Comparison of ENCODE assay signal across 19 cellular contexts in genomic region chr11:73715551-73715950, GRCh38. TPM values are rescaled to one million over a fixed set of nuclear protein-coding genes. Genes with fewer than 3 reads are reported as not detected.
DNase-seq lines count a peak whose midpoint lies in the region; ATAC-seq and TF ChIP-seq lines count a peak whose summit lies in the region.
"Had no signal": no experiment of that assay in that cellular context is flagged by ENCODE, and none has a peak within 500 bp of the region (broad histone marks: within the 10 kb centered on the region; RNA-seq: fewer than 3 reads in every experiment).

No MANE protein-coding gene starts in this region.

- peaks cover 59% of the 10 kb centered on the region for H3K36me3 Mint-ChIP-seq in CD4-positive, alpha-beta T cell (ENCODE audit: low read depth)
- H3K36me3 Mint-ChIP-seq in brain (peaks cover 54% of the 10 kb centered on the region), mesothelial cell of epicardium (peaks cover 11% of the 10 kb centered on the region)
- peaks cover 1 to 24% (median 11%) of the 10 kb centered on the region in 5 donors for H3K36me3 Mint-ChIP-seq in naive thymus-derived CD4-positive, alpha-beta T cell

- H3K9me3 ChIP-seq in CD4-positive, alpha-beta T cell (ENCODE audit: control insufficient read depth, low read length), result no peaks in the 10 kb centered on the region
- H3K9me3 ChIP-seq in naive thymus-derived CD4-positive, alpha-beta T cell (ENCODE audit: control insufficient read depth in 2 of 3, low read length in 3 of 3), result no peaks in the 10 kb centered on the region
- H3K9me3 ChIP-seq: SJSA1 had no signal

- H3K9me3 Mint-ChIP-seq in CD4-positive, alpha-beta T cell, result no peaks in the 10 kb centered on the region
- no peaks in the 10 kb centered on the region for H3K9me3 Mint-ChIP-seq in brain
- H3K9me3 Mint-ChIP-seq in mesothelial cell of epicardium, result no peaks in the 10 kb centered on the region
- H3K9me3 Mint-ChIP-seq in naive thymus-derived CD4-positive, alpha-beta T cell, result no peaks in the 10 kb centered on the region
- H3K9me3 Mint-ChIP-seq: CD4-positive, CD25-positive, alpha-beta regulatory T cell had no signal

- CTCF ChIA-PET in CD4-positive, alpha-beta T cell (lab: Charles Lee), result no interaction called here
- CTCF ChIA-PET in naive thymus-derived CD4-positive, alpha-beta T cell (lab: Charles Lee), result interaction anchor here (0.7 kb wide), 1 partner anchor 14 kb away, joined by 3 read pairs; no protein-coding TSS in a partner anchor

- no peaks in the 10 kb centered on the region for H3K27me3 Mint-ChIP-seq in CD4-positive, alpha-beta T cell
- no peaks in the 10 kb centered on the region for H3K27me3 Mint-ChIP-seq in brain
- no peaks in the 10 kb centered on the region for H3K27me3 Mint-ChIP-seq in mesothelial cell of epicardium (ENCODE audit: low read depth)
- no peaks in the 10 kb centered on the region for H3K27me3 Mint-ChIP-seq in naive thymus-derived CD4-positive, alpha-beta T cell
- H3K27me3 Mint-ChIP-seq: CD4-positive, CD25-positive, alpha-beta regulatory T cell had no signal

- H3K4me1 Mint-ChIP-seq in CD4-positive, alpha-beta T cell (ENCODE audit: low read depth), result peaks cover 5% of the 10 kb centered on the region
- H3K4me1 Mint-ChIP-seq in brain (peaks cover 24% of the 10 kb centered on the region), mesothelial cell of epicardium (peaks cover 11% of the 10 kb centered on the region)
- H3K4me1 Mint-ChIP-seq in naive thymus-derived CD4-positive, alpha-beta T cell, result peaks cover 0 to 15% (median 5%) of the 10 kb centered on the region in 7 donors

- no peak overlapping the region for H3K27ac ChIP-seq in CD4-positive, alpha-beta T cell (ENCODE audit: low read depth, low read length)
- no peak overlapping the region for H3K27ac ChIP-seq in naive thymus-derived CD4-positive, alpha-beta T cell (ENCODE audit: low read depth, low read length)
- H3K27ac ChIP-seq: GM23248, PC-9, SJSA1 had no signal

- no peak for ATAC-seq in CD4-positive, alpha-beta T cell (ENCODE audit: poor library complexity)
- no peak for ATAC-seq in naive thymus-derived CD4-positive, alpha-beta T cell

- no peaks in the 10 kb centered on the region for H3K4me1 ChIP-seq in naive thymus-derived CD4-positive, alpha-beta T cell (ENCODE audit: control insufficient read depth in 2 of 2, insufficient read depth in 2 of 2, low read length in 2 of 2)
- H3K4me1 ChIP-seq: SJSA1 had no signal

- DNase-seq in CD4-positive, alpha-beta T cell, result no peak
- DNase-seq in LNCaP clone FGC (ENCODE audit: low read depth) (no peak), mesothelial cell of epicardium (ENCODE audit: low spot score in 2 of 2, unreplicated experiment in 2 of 2) (no peak), NK-92 (lab: John Stamatoyannopoulos, UW; ENCODE audit: unreplicated experiment) (no peak), T-helper 2 cell (no peak), superior temporal gyrus (ENCODE audit: extremely low spot score) (no peak)
- no peak for DNase-seq in naive thymus-derived CD4-positive, alpha-beta T cell
- DNase-seq: ACHN, GM23248, HCEC 1CT, NCI-H1417 treated with DMSO at 0.1 percent for 48 hours, NCI-H1930, NCI-H2171, NCI-H446, NCI-H748 treated with DMSO at 0.1 percent for 48 hours, PC-9 had no signal

- peak overlapping the region; percentile 26; the same call in 1 of the 2 replicates for H3K4me3 ChIP-seq in LNCaP clone FGC (ENCODE audit: low read depth, low read length)
- H3K4me3 ChIP-seq in naive thymus-derived CD4-positive, alpha-beta T cell (ENCODE audit: low read length), result no peak overlapping the region
- H3K4me3 ChIP-seq: GM23248, PC-9, SJSA1 had no signal

- no peaks in the 10 kb centered on the region for H3K27me3 ChIP-seq in CD4-positive, alpha-beta T cell (ENCODE audit: control insufficient read depth, insufficient read depth, low read length)
- H3K27me3 ChIP-seq in naive thymus-derived CD4-positive, alpha-beta T cell (ENCODE audit: control insufficient read depth in 2 of 2, insufficient read depth in 2 of 2, low read length in 2 of 2), result no peaks in the 10 kb centered on the region
- H3K27me3 ChIP-seq: SJSA1 had no signal

- H3K36me3 ChIP-seq in naive thymus-derived CD4-positive, alpha-beta T cell (ENCODE audit: control insufficient read depth in 2 of 3, insufficient read depth in 3 of 3, low read length in 3 of 3), result peaks cover 0 to 26% (median 0%) of the 10 kb centered on the region in 3 experiments
- H3K36me3 ChIP-seq: SJSA1 had no signal

- POLR2A ChIA-PET in CD4-positive, alpha-beta T cell (lab: Charles Lee), result interaction anchor here (0.7 kb wide), 1 partner anchor 35 kb away, joined by 3 read pairs; no protein-coding TSS in a partner anchor
- POLR2A ChIA-PET in naive thymus-derived CD4-positive, alpha-beta T cell (lab: Charles Lee), result no interaction called here

- TF ChIP-seq CTCF in CD4-positive, alpha-beta T cell (IDR thresholded peaks at IDR 0.05), result no peak
- TF ChIP-seq CTCF in LNCaP clone FGC (IDR thresholded peaks at IDR 0.05; ENCODE audit: control insufficient read depth, extremely low read depth, insufficient read depth), result no peak
- TF ChIP-seq CTCF in brain (conservative IDR thresholded peaks at IDR 0.05), result no peak
- TF ChIP-seq CTCF in mesothelial cell of epicardium (IDR thresholded peaks at IDR 0.05; ENCODE audit: unreplicated experiment), result no peak

- H3K27ac Mint-ChIP-seq in CD4-positive, alpha-beta T cell, result peak overlapping the region; percentile 61
- H3K27ac Mint-ChIP-seq in brain (peak overlapping the region in 4 of 5 experiments; percentile 34 to 93 (median 70)), mesothelial cell of epicardium (peak overlapping the region; percentile 68)
- peak overlapping the region in 2 of 9 donors; percentile 12 to 38 for H3K27ac Mint-ChIP-seq in naive thymus-derived CD4-positive, alpha-beta T cell

- H3K4me3 Mint-ChIP-seq in CD4-positive, alpha-beta T cell, result no peak overlapping the region
- H3K4me3 Mint-ChIP-seq in brain, result peak overlapping the region in 1 of 5 experiments; percentile 40
- H3K4me3 Mint-ChIP-seq in mesothelial cell of epicardium, result no peak overlapping the region
- no peak overlapping the region for H3K4me3 Mint-ChIP-seq in naive thymus-derived CD4-positive, alpha-beta T cell
- H3K4me3 Mint-ChIP-seq: CD4-positive, CD25-positive, alpha-beta regulatory T cell had no signal

- intact Hi-C loops in CD4-positive, alpha-beta T cell (cut with DNase I, micrococcal nuclease), result no loop called here
- intact Hi-C loops in naive thymus-derived CD4-positive, alpha-beta T cell (cut with micrococcal nuclease), result no loop called here

RNA-seq across cellular contexts. Expression of gene RAB6A, which starts 45.3 kb away (rescaled TPM):
- total RNA-seq in CD4-positive, alpha-beta T cell, result 10 to 100 TPM; 42.6 to 49.3 TPM
- polyA plus RNA-seq in brain (ENCODE audit: insufficient read depth, low read depth, low replicate concordance), result 109 TPM
- 66.3 to 74.8 TPM (median 68.4 TPM) in 3 replicates for total RNA-seq in mesothelial cell of epicardium
- 10 to 100 TPM; 54.9 to 94.5 (median 80.0) TPM for total RNA-seq in naive thymus-derived CD4-positive, alpha-beta T cell
- 10 to 100 TPM; 71.6 to 93.6 TPM for polyA plus RNA-seq in naive thymus-derived CD4-positive, alpha-beta T cell
